In the genomic region with DNA sequence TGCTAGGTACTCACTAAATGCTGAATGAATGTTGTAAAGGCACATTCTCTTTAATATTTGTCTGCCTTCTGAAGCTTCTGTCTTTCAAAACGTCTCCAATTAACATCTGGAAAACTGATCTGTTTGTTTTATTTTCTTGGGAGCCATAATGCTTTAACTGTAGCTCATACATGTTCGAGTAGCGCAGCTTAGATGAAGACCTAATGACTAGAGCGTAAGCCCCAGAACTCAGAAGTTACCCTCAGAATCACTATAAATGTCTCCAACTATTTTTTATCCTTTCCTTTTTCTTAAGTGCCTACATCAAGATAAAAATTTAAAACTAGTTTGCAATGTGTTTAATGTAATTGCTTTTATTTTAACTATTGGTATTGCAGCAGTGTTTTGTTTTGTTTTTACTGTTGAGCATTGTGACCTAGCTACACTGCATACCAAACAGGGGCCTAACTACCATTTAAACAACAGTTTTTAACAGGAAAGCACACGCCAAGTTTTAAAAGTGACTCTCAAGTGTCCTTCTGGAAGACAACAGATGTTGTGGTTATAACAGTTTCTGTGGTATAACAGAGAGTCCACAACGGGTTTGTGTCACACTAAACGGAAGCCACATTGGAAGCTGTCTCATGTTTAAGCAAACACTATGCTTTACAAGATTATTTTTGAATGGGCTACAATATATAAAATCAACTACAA, we compare ENCODE assay signal across 9 cellular contexts. TPM values are rescaled to one million over a fixed set of nuclear protein-coding genes. Genes with fewer than 3 reads are reported as not detected.
A peak's percentile ranks its signal among the peaks of the same experiment; 100 is the strongest.
DNase-seq lines count a peak whose midpoint lies in the region; ATAC-seq and TF ChIP-seq lines count a peak whose summit lies in the region.
"Had no signal": no experiment of that assay in that cellular context is flagged by ENCODE, and none has a peak within 500 bp of the region (broad histone marks: within the 10 kb centered on the region; RNA-seq: fewer than 3 reads in every experiment).

No MANE protein-coding gene starts in this region.

- peaks cover 4% of the 10 kb centered on the region for H3K4me1 ChIP-seq in osteoblast (ENCODE audit: insufficient read depth, low read length)

- H3K79me2 ChIP-seq in osteoblast (ENCODE audit: insufficient read depth, low read length): no peaks in the 10 kb centered on the region

- H3K9me3 Mint-ChIP-seq in activated CD4-positive, alpha-beta T cell treated with anti-CD3 and anti-CD28 coated beads for 36 hours (ENCODE audit: low read depth): peaks cover 6% of the 10 kb centered on the region

- POLR2A ChIA-PET in activated CD4-positive, alpha-beta T cell treated with anti-CD3 and anti-CD28 coated beads for 36 hours (lab: Charles Lee): interaction anchor here (0.7 to 1.8 kb wide), 2 partner anchors 42 to 228 kb away, joined by 4 to 8 read pairs; a partner anchor contains a TSS

- no peak for TF ChIP-seq CTCF in osteoblast (IDR thresholded peaks at IDR 0.05; ENCODE audit: extremely low read depth, low read depth, low read length)

- no peak overlapping the region for H3K27ac ChIP-seq in osteoblast (ENCODE audit: low read depth, low read length)

- peaks cover 5% of the 10 kb centered on the region for H3K9me3 ChIP-seq in osteoblast (ENCODE audit: low read depth, low read length)

- intact Hi-C loops in activated CD4-positive, alpha-beta T cell treated with anti-CD3 and anti-CD28 coated beads for 36 hours (cut with DNase I, micrococcal nuclease): no loop called here

- H3K4me3 ChIP-seq in osteoblast (ENCODE audit: insufficient read depth, low read length): no peak overlapping the region

- ATAC-seq in activated CD4-positive, alpha-beta T cell treated with anti-CD3 and anti-CD28 coated beads for 36 hours: peak; percentile 80
- peak; percentile 99 for ATAC-seq in HG02759 (IDR thresholded peaks at IDR 0.05; ENCODE audit: unreplicated experiment)

- H4K20me1 ChIP-seq in osteoblast (ENCODE audit: insufficient read depth, low read length): no peaks in the 10 kb centered on the region

- no peak overlapping the region for H3K4me3 Mint-ChIP-seq in activated CD4-positive, alpha-beta T cell treated with anti-CD3 and anti-CD28 coated beads for 36 hours

- H3K4me1 Mint-ChIP-seq in activated CD4-positive, alpha-beta T cell treated with anti-CD3 and anti-CD28 coated beads for 36 hours: peaks cover 17% of the 10 kb centered on the region

- H3K4me2 ChIP-seq in osteoblast (ENCODE audit: insufficient read depth, low read length): no peak overlapping the region

- CTCF ChIA-PET in activated CD4-positive, alpha-beta T cell treated with anti-CD3 and anti-CD28 coated beads for 36 hours (lab: Charles Lee): interaction anchor here (0.8 to 1.0 kb wide), 3 partner anchors 15 to 148 kb away, joined by 3 to 4 read pairs (median 3); no protein-coding TSS in a partner anchor

- H3K27me3 Mint-ChIP-seq in activated CD4-positive, alpha-beta T cell treated with anti-CD3 and anti-CD28 coated beads for 36 hours: peaks cover 8% of the 10 kb centered on the region

- H3K36me3 ChIP-seq in osteoblast (ENCODE audit: insufficient read depth, low read length): no peaks in the 10 kb centered on the region

- H2AFZ ChIP-seq in osteoblast (ENCODE audit: low read length): peak overlapping the region; percentile 72

- DNase-seq in activated CD4-positive, alpha-beta T cell treated with anti-CD3 and anti-CD28 coated beads for 36 hours: no peak
- no peak for DNase-seq in activated CD4-positive, alpha-beta T cell treated with anti-CD3 and anti-CD28 coated beads, Interleukin-2, amount 50 U/mL, for 48 hours
- peak; percentile 15 for DNase-seq in M059J (ENCODE audit: low read depth)
- DNase-seq in osteoblast (ENCODE audit: insufficient read length, low spot score, missing footprints): no peak
- no peak for DNase-seq in T-helper 9 cell
- no peak for DNase-seq in COR-L47 (lab: John Stamatoyannopoulos, UW)
- no peak for DNase-seq in epidermal melanocyte (ENCODE audit: insufficient read length, low spot score)
- DNase-seq: posterior cingulate gyrus had no signal

- no peak overlapping the region for H3K27ac Mint-ChIP-seq in activated CD4-positive, alpha-beta T cell treated with anti-CD3 and anti-CD28 coated beads for 36 hours

- H3K36me3 Mint-ChIP-seq in activated CD4-positive, alpha-beta T cell treated with anti-CD3 and anti-CD28 coated beads for 36 hours (ENCODE audit: low read depth): no peaks in the 10 kb centered on the region

- H3K27me3 ChIP-seq in osteoblast (ENCODE audit: insufficient read depth, low read length): peaks cover 4% of the 10 kb centered on the region

RNA-seq across cellular contexts. Expression of a gene that starts 42.0 kb away (rescaled TPM):
- total RNA-seq in activated CD4-positive, alpha-beta T cell treated with anti-CD3 and anti-CD28 coated beads for 36 hours: 10 to 100 TPM; 18.6 to 23.0 TPM
- total RNA-seq in M059J (2014; rRNA removed; shearing (Covaris generic)): 40.6 and 44.4 TPM in 2 replicates
- total RNA-seq in osteoblast: 13.4 and 15.0 TPM in 2 replicates

RNA-seq across cellular contexts. Expression of a gene that starts 42.1 kb away (rescaled TPM):
- 10 to 100 TPM; 40.7 to 53.7 TPM for total RNA-seq in activated CD4-positive, alpha-beta T cell treated with anti-CD3 and anti-CD28 coated beads for 36 hours
- 37.2 and 39.2 TPM in 2 replicates for total RNA-seq in M059J (2014; rRNA removed; shearing (Covaris generic))
- total RNA-seq in osteoblast: 13.0 and 13.8 TPM in 2 replicates
